ENCODE assay signal across 8 cellular contexts in genomic region chr19:28710278-28710677, GRCh38.
DNase-seq lines count a peak whose midpoint lies in the region; ATAC-seq and TF ChIP-seq lines count a peak whose summit lies in the region.

No MANE protein-coding gene starts in this region.

- TF ChIP-seq CTCF in A673 (conservative IDR thresholded peaks at IDR 0.05; ENCODE audit: low read depth, low read length) (peak; percentile 73), GM12875 (IDR thresholded peaks at IDR 0.05; ENCODE audit: borderline replicate concordance, insufficient read depth, low read depth, low read length) (peak; percentile 32; the same call in 1 of the 2 replicates), astrocyte of the spinal cord (IDR thresholded peaks at IDR 0.05; ENCODE audit: low read depth, low read length) (peak; percentile 53), kidney epithelial cell (IDR thresholded peaks at IDR 0.05; ENCODE audit: insufficient read depth, low read length, poor library complexity, severe bottlenecking) (peak; percentile 33), uterus (IDR thresholded peaks at IDR 0.05) (peak; percentile 52 to 73 (median 67))

- BruUV-seq in A673 (replicated peaks; lab: Mats Ljungman, UMichigan), result no TSS peak

- H3K36me3 ChIP-seq in A673 (ENCODE audit: insufficient read depth, low read length, poor library complexity, severe bottlenecking) (no peaks in the 10 kb centered on the region), kidney epithelial cell (ENCODE audit: control insufficient read depth, insufficient read depth, low read length) (no peaks in the 10 kb centered on the region), uterus (no peaks in the 10 kb centered on the region)

- H3K4me3 ChIP-seq in A673 (ENCODE audit: low read depth, low read length, poor library complexity, severe bottlenecking) (no peak overlapping the region), GM12875 (ENCODE audit: low read depth, low read length) (no peak overlapping the region), astrocyte of the spinal cord (ENCODE audit: low read depth, low read length) (no peak overlapping the region), kidney epithelial cell (ENCODE audit: low read depth, low read length) (no peak overlapping the region), uterus (no peak overlapping the region)

- TF ChIP-seq POLR2A in uterus (IDR thresholded peaks at IDR 0.05), result no peak
- TF ChIP-seq POLR2A in GM18505 (IDR thresholded peaks at IDR 0.05; ENCODE audit: borderline replicate concordance, extremely low read depth, insufficient read depth, insufficient read length), result no peak

- intact Hi-C loops in A673 (cut with micrococcal nuclease; ENCODE audit: unreplicated experiment), result loop anchor here (5.0 to 10.0 kb wide), 2 partner anchors 243 to 465 kb away; no protein-coding TSS in a partner anchor
- intact Hi-C loops in uterus (cut with DNase I; ENCODE audit: low total_unique reads), result no loop called here

- H3K4me1 ChIP-seq in A673 (ENCODE audit: insufficient read depth, low read length, poor library complexity, severe bottlenecking), result no peaks in the 10 kb centered on the region
- no peaks in the 10 kb centered on the region for H3K4me1 ChIP-seq in uterus

- no peak overlapping the region for H3K27ac ChIP-seq in A673 (ENCODE audit: low read depth, low read length, poor library complexity, severe bottlenecking)
- H3K27ac ChIP-seq in uterus, result no peak overlapping the region

- CTCF ChIA-PET in A673 (lab: Charles Lee), result no interaction called here

- in situ Hi-C loops in astrocyte of the spinal cord (cut with HindIII; ENCODE audit: low sequenced_read_pairs), result no loop called here

- POLR2A ChIA-PET in A673 (lab: Charles Lee; ENCODE audit: low non-redundant PET), result no interaction called here

- peak; percentile 65 for DNase-seq in A673 (ENCODE audit: low spot score)
- DNase-seq in NCI-H2227 (lab: John Stamatoyannopoulos, UW; ENCODE audit: unreplicated experiment), result peak; percentile 95
- DNase-seq in astrocyte of the spinal cord (ENCODE audit: low read depth, low spot score), result peak; percentile 65
- DNase-seq in kidney epithelial cell (ENCODE audit: low read depth), result peak; percentile 25
- no peak for DNase-seq in uterus
- no peak for DNase-seq in activated T-cell treated with anti-CD3 and anti-CD28 coated beads, Interleukin-2, amount 50 U/mL, for 48 hours

- no peak for ATAC-seq in GM18505 (IDR thresholded peaks at IDR 0.05; ENCODE audit: unreplicated experiment)

- H3K27me3 ChIP-seq in A673 (replicated peaks; ENCODE audit: insufficient read depth, low read depth, low read length, poor library complexity) (no peaks in the 10 kb centered on the region), kidney epithelial cell (ENCODE audit: control insufficient read depth, insufficient read depth, low read length) (no peaks in the 10 kb centered on the region), uterus (no peaks in the 10 kb centered on the region)

- peaks cover 5% of the 10 kb centered on the region for H3K9me3 ChIP-seq in A673 (ENCODE audit: low read depth, low read length, poor library complexity, severe bottlenecking)
- no peaks in the 10 kb centered on the region for H3K9me3 ChIP-seq in uterus

Comparison
In these comparisons a context has a peak if more than half of its experiments do, and no peak if none do; other contexts are left out.
1. DNase-seq: peak in A673 (single experiment), NCI-H2227 (single experiment), astrocyte of the spinal cord (single experiment) and kidney epithelial cell (single experiment); none in uterus (0 of 2) and activated T-cell treated with anti-CD3 and anti-CD28 coated beads, Interleukin-2, amount 50 U/mL, for 48 hours (0 of 2).
2. Peak in every context shown above with its lines, with median percentiles within 50 percentile points of each other: CTCF ChIP-seq.